ENCODE assay signal across 1 cellular context in the genomic region with DNA sequence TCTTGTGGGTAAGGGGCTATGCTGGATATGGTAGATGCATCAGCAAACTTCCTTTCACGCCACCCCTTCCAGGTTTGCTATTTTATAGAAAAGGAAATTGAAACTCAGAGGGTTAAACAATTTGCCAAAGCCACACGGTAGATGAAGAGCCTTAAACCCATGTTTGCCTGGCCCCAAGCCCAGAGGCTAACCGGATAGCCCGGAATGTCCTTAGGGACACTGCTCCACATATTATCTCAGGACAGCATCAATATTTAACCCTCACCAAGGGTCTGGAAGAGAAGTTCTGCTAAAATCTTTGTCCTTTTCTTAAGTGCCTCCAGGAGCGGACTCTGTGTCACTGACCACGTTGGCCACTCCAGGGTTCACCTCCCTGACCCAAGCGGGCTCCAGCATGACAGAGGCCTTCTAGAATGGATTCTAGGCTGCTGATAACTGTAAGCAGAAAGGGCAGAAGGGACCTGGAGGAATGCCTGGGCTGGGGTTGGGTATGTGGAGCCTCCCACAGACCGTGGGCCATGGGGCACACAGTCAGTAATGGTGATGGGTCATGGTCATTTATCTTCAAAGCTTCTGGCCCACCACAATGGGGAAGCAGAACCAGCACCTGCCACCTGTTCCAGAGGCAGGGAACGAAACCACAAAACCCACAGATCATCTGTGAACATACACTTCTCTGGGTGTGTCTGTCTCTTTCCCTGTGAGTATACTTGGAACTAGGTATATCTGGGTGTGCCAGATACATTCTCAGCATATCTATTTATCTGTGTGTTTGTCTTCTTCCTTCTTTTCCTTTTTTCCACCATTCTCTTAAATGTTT.
TF ChIP-seq lines count a peak whose summit lies in the region.

No MANE protein-coding gene starts in this region.

TF ChIP-seq in K562, 482 proteins besides CTCF, POLR2A, EP300 and RAD21 (continued from another document and continues in another):
- TF ChIP-seq TFAP4 (CRISPR knock-in tag; IDR thresholded peaks at IDR 0.05; ENCODE audit: borderline replicate concordance) (peak; percentile 87), TRIM28 (IDR thresholded peaks at IDR 0.05) (no peak), SRSF3 (IDR thresholded peaks at IDR 0.05; ENCODE audit: insufficient read depth, low read length) (no peak), ZNF696 (CRISPR knock-in tag; conservative IDR thresholded peaks at IDR 0.05) (no peak), KLF1 (tag; IDR thresholded peaks at IDR 0.05) (no peak), ZNF695 (CRISPR knock-in tag; IDR thresholded peaks at IDR 0.05) (no peak), NR0B1 (IDR thresholded peaks at IDR 0.05; ENCODE audit: partially characterized antibody) (no peak), TSC22D4 (tag; IDR thresholded peaks at IDR 0.05) (no peak), ZNF146 (CRISPR knock-in tag; IDR thresholded peaks at IDR 0.05; ENCODE audit: unreplicated experiment) (no peak), ZZZ3 (IDR thresholded peaks at IDR 0.05) (no peak), TRIM24 (IDR thresholded peaks at IDR 0.05) (peak; percentile 67 to 82; a peak in 3 of 4 replicates), PKNOX1 (IDR thresholded peaks at IDR 0.05) (no peak), TEAD1 (CRISPR knock-in tag; IDR thresholded peaks at IDR 0.05) (peak; percentile 50 to 71; a peak in 3 of 4 replicates), HNRNPL (IDR thresholded peaks at IDR 0.05; ENCODE audit: low read depth, low read length) (no peak), PTBP1 (IDR thresholded peaks at IDR 0.05; ENCODE audit: low read depth, low read length) (no peak), KLF13 (tag; IDR thresholded peaks at IDR 0.05; ENCODE audit: borderline replicate concordance, low read depth) (no peak), TCF3 (CRISPR knock-in tag; IDR thresholded peaks at IDR 0.05) (peak; percentile 97), SOX6 (IDR thresholded peaks at IDR 0.05) (peak; percentile 92), ARID2 (IDR thresholded peaks at IDR 0.05) (no peak), SIN3B (IDR thresholded peaks at IDR 0.05; ENCODE audit: low read depth) (no peak), ZNF239 (CRISPR knock-in tag; IDR thresholded peaks at IDR 0.05) (no peak), CEBPZ (IDR thresholded peaks at IDR 0.05; ENCODE audit: borderline replicate concordance, low read depth, low read length) (no peak), GTF3C2 (IDR thresholded peaks at IDR 0.05; ENCODE audit: borderline replicate concordance, extremely low read depth, insufficient read length) (no peak), SETDB1 (IDR thresholded peaks at IDR 0.05; ENCODE audit: low read length) (no peak), SREBF2 (CRISPR knock-in tag; IDR thresholded peaks at IDR 0.05) (no peak), POLR2G (IDR thresholded peaks at IDR 0.05; ENCODE audit: low read depth, low read length) (no peak), ILK (tag; IDR thresholded peaks at IDR 0.05; ENCODE audit: borderline replicate concordance, low read depth) (no peak), TAF1 (IDR thresholded peaks at IDR 0.05; ENCODE audit: control insufficient read depth, extremely low read depth, insufficient read depth, low read length, severe bottlenecking) (no peak), CBFB (CRISPR knock-in tag; IDR thresholded peaks at IDR 0.05) (peak; percentile 96), SLC30A9 (CRISPR knock-in tag; IDR thresholded peaks at IDR 0.05) (no peak), NCOA1 (IDR thresholded peaks at IDR 0.05; ENCODE audit: low read depth) (peak; percentile 23; the same call in 1 of the 2 replicates), ZNF589 (CRISPR knock-in tag; IDR thresholded peaks at IDR 0.05; ENCODE audit: low read depth) (0 out of 2 replicates have a peak, but pooled peaks have one; percentile 48), STAG1 (CRISPR knock-in tag; IDR thresholded peaks at IDR 0.05; ENCODE audit: borderline replicate concordance) (no peak), GATAD2B (IDR thresholded peaks at IDR 0.05; ENCODE audit: borderline replicate concordance) (peak; percentile 17; the same call in 1 of the 2 replicates), POU5F1 (IDR thresholded peaks at IDR 0.05; ENCODE audit: borderline replicate concordance, low read depth, low read length, partially characterized antibody) (no peak), ZNF764 (CRISPR knock-in tag; IDR thresholded peaks at IDR 0.05; ENCODE audit: low read depth) (no peak), NFRKB (IDR thresholded peaks at IDR 0.05; ENCODE audit: low read depth) (no peak), BCOR (IDR thresholded peaks at IDR 0.05) (peak; percentile 65; the same call in 1 of the 2 replicates), ZNF699 (CRISPR knock-in tag; IDR thresholded peaks at IDR 0.05; ENCODE audit: insufficient replicate concordance) (no peak), EGR1 (conservative IDR thresholded peaks at IDR 0.05) (no peak), KAT2B (IDR thresholded peaks at IDR 0.05; ENCODE audit: low read depth, low read length) (no peak), CHD1 (IDR thresholded peaks at IDR 0.05; ENCODE audit: low read length) (no peak), CAMTA2 (CRISPR knock-in tag; conservative IDR thresholded peaks at IDR 0.05) (no peak), MIER1 (IDR thresholded peaks at IDR 0.05; ENCODE audit: low read depth) (no peak), TCF15 (CRISPR knock-in tag; IDR thresholded peaks at IDR 0.05) (no peak), FOS (IDR thresholded peaks at IDR 0.05; ENCODE audit: extremely low read depth, insufficient read length) (no peak)
- TF ChIP-seq, protein P1, sequence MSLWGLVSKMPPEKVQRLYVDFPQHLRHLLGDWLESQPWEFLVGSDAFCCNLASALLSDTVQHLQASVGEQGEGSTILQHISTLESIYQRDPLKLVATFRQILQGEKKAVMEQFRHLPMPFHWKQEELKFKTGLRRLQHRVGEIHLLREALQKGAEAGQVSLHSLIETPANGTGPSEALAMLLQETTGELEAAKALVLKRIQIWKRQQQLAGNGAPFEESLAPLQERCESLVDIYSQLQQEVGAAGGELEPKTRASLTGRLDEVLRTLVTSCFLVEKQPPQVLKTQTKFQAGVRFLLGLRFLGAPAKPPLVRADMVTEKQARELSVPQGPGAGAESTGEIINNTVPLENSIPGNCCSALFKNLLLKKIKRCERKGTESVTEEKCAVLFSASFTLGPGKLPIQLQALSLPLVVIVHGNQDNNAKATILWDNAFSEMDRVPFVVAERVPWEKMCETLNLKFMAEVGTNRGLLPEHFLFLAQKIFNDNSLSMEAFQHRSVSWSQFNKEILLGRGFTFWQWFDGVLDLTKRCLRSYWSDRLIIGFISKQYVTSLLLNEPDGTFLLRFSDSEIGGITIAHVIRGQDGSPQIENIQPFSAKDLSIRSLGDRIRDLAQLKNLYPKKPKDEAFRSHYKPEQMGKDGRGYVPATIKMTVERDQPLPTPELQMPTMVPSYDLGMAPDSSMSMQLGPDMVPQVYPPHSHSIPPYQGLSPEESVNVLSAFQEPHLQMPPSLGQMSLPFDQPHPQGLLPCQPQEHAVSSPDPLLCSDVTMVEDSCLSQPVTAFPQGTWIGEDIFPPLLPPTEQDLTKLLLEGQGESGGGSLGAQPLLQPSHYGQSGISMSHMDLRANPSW (CRISPR knock-in tag; IDR thresholded peaks at IDR 0.05): no peak
- TF ChIP-seq, protein P2, sequence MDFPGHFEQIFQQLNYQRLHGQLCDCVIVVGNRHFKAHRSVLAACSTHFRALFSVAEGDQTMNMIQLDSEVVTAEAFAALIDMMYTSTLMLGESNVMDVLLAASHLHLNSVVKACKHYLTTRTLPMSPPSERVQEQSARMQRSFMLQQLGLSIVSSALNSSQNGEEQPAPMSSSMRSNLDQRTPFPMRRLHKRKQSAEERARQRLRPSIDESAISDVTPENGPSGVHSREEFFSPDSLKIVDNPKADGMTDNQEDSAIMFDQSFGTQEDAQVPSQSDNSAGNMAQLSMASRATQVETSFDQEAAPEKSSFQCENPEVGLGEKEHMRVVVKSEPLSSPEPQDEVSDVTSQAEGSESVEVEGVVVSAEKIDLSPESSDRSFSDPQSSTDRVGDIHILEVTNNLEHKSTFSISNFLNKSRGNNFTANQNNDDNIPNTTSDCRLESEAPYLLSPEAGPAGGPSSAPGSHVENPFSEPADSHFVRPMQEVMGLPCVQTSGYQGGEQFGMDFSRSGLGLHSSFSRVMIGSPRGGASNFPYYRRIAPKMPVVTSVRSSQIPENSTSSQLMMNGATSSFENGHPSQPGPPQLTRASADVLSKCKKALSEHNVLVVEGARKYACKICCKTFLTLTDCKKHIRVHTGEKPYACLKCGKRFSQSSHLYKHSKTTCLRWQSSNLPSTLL (IDR thresholded peaks at IDR 0.05): no peak
- TF ChIP-seq, protein P3, sequence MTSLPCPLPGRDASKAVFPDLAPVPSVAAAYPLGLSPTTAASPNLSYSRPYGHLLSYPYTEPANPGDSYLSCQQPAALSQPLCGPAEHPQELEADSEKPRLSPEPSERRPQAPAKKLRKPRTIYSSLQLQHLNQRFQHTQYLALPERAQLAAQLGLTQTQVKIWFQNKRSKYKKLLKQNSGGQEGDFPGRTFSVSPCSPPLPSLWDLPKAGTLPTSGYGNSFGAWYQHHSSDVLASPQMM (CRISPR knock-in tag; IDR thresholded peaks at IDR 0.05): no peak
- TF ChIP-seq, protein P4, sequence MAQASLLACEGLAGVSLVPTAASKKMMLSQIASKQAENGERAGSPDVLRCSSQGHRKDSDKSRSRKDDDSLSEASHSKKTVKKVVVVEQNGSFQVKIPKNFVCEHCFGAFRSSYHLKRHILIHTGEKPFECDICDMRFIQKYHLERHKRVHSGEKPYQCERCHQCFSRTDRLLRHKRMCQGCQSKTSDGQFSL (CRISPR knock-in tag; IDR thresholded peaks at IDR 0.05): no peak
- TF ChIP-seq, protein P4 (tag; IDR thresholded peaks at IDR 0.05): no peak
